1 cellular context compared by ENCODE assay signal in the genomic region with DNA sequence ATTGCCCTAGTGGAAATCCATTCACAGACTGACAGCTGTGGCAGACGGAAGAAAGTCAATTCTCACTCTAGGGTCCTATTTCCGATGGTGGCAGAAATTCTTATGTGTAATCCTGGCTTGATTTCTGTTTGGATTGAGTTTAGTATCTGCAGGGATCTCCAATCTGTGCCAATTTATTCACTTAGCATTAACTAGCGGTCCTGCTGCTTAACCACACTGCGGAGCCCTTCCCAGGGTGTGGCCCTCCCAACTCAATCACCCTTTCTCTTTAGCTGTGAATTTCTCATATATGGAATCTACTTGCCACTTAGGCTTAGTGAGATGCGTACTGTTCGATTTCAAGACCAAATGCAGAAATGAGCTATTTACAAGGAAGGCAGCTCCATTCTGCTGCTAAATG.
TF ChIP-seq lines count a peak whose summit lies in the region.

No MANE protein-coding gene starts in this region.

TF ChIP-seq in HepG2, 621 proteins besides CTCF, POLR2A, EP300 and RAD21:
- TF ChIP-seq ZFP36L2 (CRISPR knock-in tag; IDR thresholded peaks at IDR 0.05) (no peak), ZNF331 (CRISPR knock-in tag; IDR thresholded peaks at IDR 0.05) (peak; percentile 50; the same call in 1 of the 2 replicates)
- TF ChIP-seq, protein P1, sequence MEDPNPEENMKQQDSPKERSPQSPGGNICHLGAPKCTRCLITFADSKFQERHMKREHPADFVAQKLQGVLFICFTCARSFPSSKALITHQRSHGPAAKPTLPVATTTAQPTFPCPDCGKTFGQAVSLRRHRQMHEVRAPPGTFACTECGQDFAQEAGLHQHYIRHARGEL (CRISPR knock-in tag; IDR thresholded peaks at IDR 0.05): no peak
TF ChIP-seq in HepG2: peak in this region for 1.
